10 cellular contexts compared by ENCODE assay signal in genomic region chr7:7100432-7100849, GRCh38.
A peak's percentile ranks its signal among the peaks of the same experiment; 100 is the strongest.
DNase-seq lines count a peak whose midpoint lies in the region; ATAC-seq and TF ChIP-seq lines count a peak whose summit lies in the region.
"Had no signal": no experiment of that assay in that cellular context is flagged by ENCODE, and none has a peak within 500 bp of the region (broad histone marks: within the 10 kb centered on the region; RNA-seq: fewer than 3 reads in every experiment).

No MANE protein-coding gene starts in this region.

- H2AK5ac ChIP-seq in neuronal stem cell (ENCODE audit: low read depth, low read length) = no peak overlapping the region

- H3K79me1 ChIP-seq in neuronal stem cell (ENCODE audit: low read depth, low read length) = no peaks in the 10 kb centered on the region

- CTCF ChIA-PET in HEK293 (lab: Yijun Ruan, JAX) = interaction anchor here (0.7 to 1.2 kb wide), 3 partner anchors 14 to 159 kb away, joined by 3 to 5 read pairs (median 3); no protein-coding TSS in a partner anchor

- POLR2A ChIA-PET in HEK293 (lab: Yijun Ruan, JAX) = interaction anchor here (1.3 kb wide), 1 partner anchor 81 kb away, joined by 4 read pairs; no protein-coding TSS in a partner anchor

- H3K4me3 ChIP-seq in HEK293 (ENCODE audit: low read depth, low read length) = no peak overlapping the region
- H3K4me3 ChIP-seq in neuronal stem cell (ENCODE audit: low read length in 2 of 2) = no peak overlapping the region
- no peak overlapping the region for H3K4me3 ChIP-seq in tibial artery

- no peak overlapping the region for H3K23ac ChIP-seq in neuronal stem cell (ENCODE audit: low read depth, low read length, poor library complexity)

- ATAC-seq in GM19351 (IDR thresholded peaks at IDR 0.05; ENCODE audit: unreplicated experiment) = no peak
- no peak for ATAC-seq in HG03378 (IDR thresholded peaks at IDR 0.05; ENCODE audit: unreplicated experiment)
- ATAC-seq: effector memory CD8-positive, alpha-beta T cell had no signal

- no peak overlapping the region for H3K9ac ChIP-seq in neuronal stem cell (ENCODE audit: low read depth, low read length, poor library complexity)

- DNase-seq in NCI-H446 treated with DMSO at 0.1 percent for 48 hours (lab: John Stamatoyannopoulos, UW) (peak; percentile 7), ecto neural progenitor cell (ENCODE audit: low spot score) (peak; percentile 67), neuronal stem cell (ENCODE audit: low spot score) (peak; percentile 41), tibial artery (no peak)
- DNase-seq: effector memory CD8-positive, alpha-beta T cell; NCI-H774; T1000 had no signal

- H3K36me3 ChIP-seq in HEK293 (ENCODE audit: control insufficient read depth in 2 of 2, insufficient read depth in 1 of 2, low read length in 2 of 2) (no peaks in the 10 kb centered on the region), neuronal stem cell (replicated peaks in 1 of 2; ENCODE audit: control insufficient read depth in 2 of 2, insufficient read depth in 2 of 2, low read length in 2 of 2) (no peaks in the 10 kb centered on the region), tibial artery (no peaks in the 10 kb centered on the region)

- H3K27me3 ChIP-seq in neuronal stem cell (ENCODE audit: control insufficient read depth in 3 of 3, insufficient read depth in 3 of 3, low read depth in 1 of 3, low read length in 3 of 3) (no peaks in the 10 kb centered on the region), tibial artery (no peaks in the 10 kb centered on the region)

- no peak overlapping the region for H4K8ac ChIP-seq in neuronal stem cell (ENCODE audit: low read depth, low read length)

- H3K27ac ChIP-seq in HEK293 (ENCODE audit: extremely low read depth, low read depth, low read length) (no peak overlapping the region), neuronal stem cell (replicated peaks; ENCODE audit: low read length) (peak overlapping the region; percentile 80), tibial artery (no peak overlapping the region)

- H2BK5ac ChIP-seq in neuronal stem cell (ENCODE audit: low read length) = no peak overlapping the region

- no CpG with 5 or more reads among the region's 8 CpGs for WGBS in neuronal stem cell (ENCODE audit: extremely low coverage in 2 of 2, insufficient read length in 2 of 2, insufficient replicate concordance in 1 of 2), 2 donors

- TF ChIP-seq CTCF in HEK293 (tag by site-specific recombination; IDR thresholded peaks at IDR 0.05) (no peak), tibial artery (IDR thresholded peaks at IDR 0.05) (no peak)

- intact Hi-C loops in tibial artery (cut with DNase I; ENCODE audit: low total_unique reads) = loop anchor here (5.0 kb wide), 1 partner anchor 437 kb away; the partner anchor contains the start of gene COL28A1

- no peak overlapping the region for H2BK12ac ChIP-seq in neuronal stem cell (ENCODE audit: low read length)

- no peak overlapping the region for H4K91ac ChIP-seq in neuronal stem cell (ENCODE audit: low read depth, low read length, poor library complexity)

- H3K14ac ChIP-seq in neuronal stem cell (ENCODE audit: low read length) = no peak overlapping the region

- H3K4ac ChIP-seq in neuronal stem cell (ENCODE audit: low read length) = no peak overlapping the region

- H3K4me1 ChIP-seq in HEK293 (ENCODE audit: control insufficient read depth, insufficient read depth, low read length) (peaks cover 2% of the 10 kb centered on the region), neuronal stem cell (ENCODE audit: control insufficient read depth in 2 of 2, insufficient read depth in 1 of 2, low read depth in 1 of 2, low read length in 2 of 2) (peaks cover 16 to 19% of the 10 kb centered on the region in 2 donors), tibial artery (peaks cover 0 to 13% (median 12%) of the 10 kb centered on the region in 4 donors)

- no peak overlapping the region for H3K4me2 ChIP-seq in neuronal stem cell (ENCODE audit: insufficient read depth, low read length, poor library complexity, severe bottlenecking)

- H2AFZ ChIP-seq in neuronal stem cell (ENCODE audit: low read length) = peak overlapping the region; percentile 17

- no peak overlapping the region for H2BK15ac ChIP-seq in neuronal stem cell (ENCODE audit: low read length)

- H3K18ac ChIP-seq in neuronal stem cell (ENCODE audit: low read length) = peak overlapping the region; percentile 82

- H3K9me3 ChIP-seq in HEK293 (ENCODE audit: control insufficient read depth, insufficient read depth, low read depth, low read length) = no peaks in the 10 kb centered on the region
- H3K9me3 ChIP-seq in neuronal stem cell (replicated peaks in 1 of 2; ENCODE audit: control insufficient read depth in 2 of 2, insufficient read depth in 1 of 2, low read depth in 1 of 2, low read length in 2 of 2) = no peaks in the 10 kb centered on the region
- H3K9me3 ChIP-seq in tibial artery = no peaks in the 10 kb centered on the region

- H2BK120ac ChIP-seq in neuronal stem cell (ENCODE audit: low read depth, low read length) = no peak overlapping the region

TF ChIP-seq in HEK293, 187 proteins besides CTCF, POLR2A, EP300 and RAD21:
- TF ChIP-seq TRIM28 (IDR thresholded peaks at IDR 0.05; ENCODE audit: borderline replicate concordance, low read length) (peak; percentile 48; the same call in 1 of the 2 replicates), ZNF423 (tag by site-specific recombination; IDR thresholded peaks at IDR 0.05) (no peak), ZIC2 (tag by site-specific recombination; IDR thresholded peaks at IDR 0.05) (peak; percentile 72), ZSCAN18 (tag by site-specific recombination; IDR thresholded peaks at IDR 0.05) (no peak)

Comparison
In these comparisons a context has a peak if more than half of its experiments do, and no peak if none do; other contexts are left out.
1. DNase-seq: peak in NCI-H446 treated with DMSO at 0.1 percent for 48 hours (single experiment), ecto neural progenitor cell (single experiment) and neuronal stem cell (single experiment); none in tibial artery (0 of 2).